ENCODE assay signal across 33 cellular contexts in genomic region chr22:48698618-48699017, GRCh38.
DNase-seq lines count a peak whose midpoint lies in the region; ATAC-seq and TF ChIP-seq lines count a peak whose summit lies in the region.
"Had no signal": no experiment of that assay in that cellular context is flagged by ENCODE, and none has a peak within 500 bp of the region (broad histone marks: within the 10 kb centered on the region; RNA-seq: fewer than 3 reads in every experiment).

No MANE protein-coding gene starts in this region.

- H3K9me3 ChIP-seq in neuronal stem cell (replicated peaks in 1 of 2; ENCODE audit: control insufficient read depth in 2 of 2, insufficient read depth in 1 of 2, low read depth in 1 of 2, low read length in 2 of 2) (peaks cover 0 to 4% of the 10 kb centered on the region in 2 donors), tibial nerve (no peaks in the 10 kb centered on the region)
- H3K9me3 ChIP-seq: A549; BLaER1; BLaER1 treated with 17β-estradiol and CSF1 and Interleukin-3, amounts not matched to agents 10 nM and 100 nM; Caco-2 had no signal

- no CpG with 5 or more reads among the region's 13 CpGs for WGBS in neuronal stem cell (ENCODE audit: extremely low coverage in 2 of 2, insufficient read length in 2 of 2, insufficient replicate concordance in 1 of 2), 2 donors
- WGBS in tibial nerve, 2 donors = 74 to 86% methylated on average over 13 of the region's 13 CpGs

- H3K27me3 ChIP-seq in neuronal stem cell (ENCODE audit: control insufficient read depth in 3 of 3, insufficient read depth in 3 of 3, low read depth in 1 of 3, low read length in 3 of 3) (peaks cover 0 to 2% (median 0%) of the 10 kb centered on the region in 3 experiments), tibial nerve (no peaks in the 10 kb centered on the region)
- H3K27me3 ChIP-seq: BE2C; BLaER1; BLaER1 treated with 17β-estradiol and CSF1 and Interleukin-3, amounts not matched to agents 10 nM and 100 nM had no signal

- H2BK120ac ChIP-seq in neuronal stem cell (ENCODE audit: low read depth, low read length) = no peak overlapping the region

- TF ChIP-seq EP300 in tibial nerve (IDR thresholded peaks at IDR 0.05) = no peak

- H3K4me1 Mint-ChIP-seq in activated T-helper 17 cell treated with anti-CD3 and anti-CD28 coated beads, Interleukin-2, amount 50 U/mL, for 72 hours = no peaks in the 10 kb centered on the region
- H3K4me1 Mint-ChIP-seq: B cell; CD4-positive, alpha-beta memory T cell; CD4-positive, CD25-positive, alpha-beta regulatory T cell; CD8-positive, alpha-beta memory T cell had no signal

- no peak overlapping the region for H3K4me3 Mint-ChIP-seq in activated T-helper 17 cell treated with anti-CD3 and anti-CD28 coated beads, Interleukin-2, amount 50 U/mL, for 72 hours
- H3K4me3 Mint-ChIP-seq: B cell; CD14-positive monocyte; CD4-positive, alpha-beta memory T cell; CD4-positive, alpha-beta T cell; CD4-positive, CD25-positive, alpha-beta regulatory T cell; CD8-positive, alpha-beta memory T cell; CD8-positive, alpha-beta T cell had no signal

- H3K27me3 Mint-ChIP-seq in activated T-helper 17 cell treated with anti-CD3 and anti-CD28 coated beads, Interleukin-2, amount 50 U/mL, for 72 hours = no peaks in the 10 kb centered on the region
- H3K27me3 Mint-ChIP-seq: B cell; CD4-positive, alpha-beta memory T cell; CD4-positive, CD25-positive, alpha-beta regulatory T cell had no signal

- no peak overlapping the region for H3K4me3 ChIP-seq in neuronal stem cell (ENCODE audit: low read length in 2 of 2)
- no peak overlapping the region for H3K4me3 ChIP-seq in tibial nerve
- H3K4me3 ChIP-seq: A549; BLaER1; BLaER1 treated with 17β-estradiol and CSF1 and Interleukin-3, amounts not matched to agents 10 nM and 100 nM had no signal

- intact Hi-C loops in left ventricle myocardium superior (cut with micrococcal nuclease) (no loop called here), left cardiac atrium (cut with DNase I) (no loop called here)

- ATAC-seq in left ventricle myocardium superior = no peak
- ATAC-seq in left cardiac atrium = no peak
- no peak for ATAC-seq in activated T-helper 17 cell treated with anti-CD3 and anti-CD28 coated beads, Interleukin-2, amount 50 U/mL, for 72 hours (replicated peaks)
- ATAC-seq: A549; CD8-positive, alpha-beta T cell had no signal

- H3K4ac ChIP-seq in neuronal stem cell (ENCODE audit: low read length) = no peak overlapping the region

- H3K27ac ChIP-seq in neuronal stem cell (replicated peaks; ENCODE audit: low read length) = no peak overlapping the region
- H3K27ac ChIP-seq in tibial nerve = peak overlapping the region in 3 of 4 donors; percentile 30 to 91 (median 88)
- H3K27ac ChIP-seq: 22Rv1; A549; BLaER1; BLaER1 treated with 17β-estradiol and CSF1 and Interleukin-3, amounts not matched to agents 10 nM and 100 nM; C4-2B had no signal

- no peak overlapping the region for H2BK5ac ChIP-seq in neuronal stem cell (ENCODE audit: low read length)

- H3K79me1 ChIP-seq in neuronal stem cell (ENCODE audit: low read depth, low read length) = peaks cover 19% of the 10 kb centered on the region

- H3K4me1 ChIP-seq in neuronal stem cell (ENCODE audit: control insufficient read depth in 2 of 2, insufficient read depth in 1 of 2, low read depth in 1 of 2, low read length in 2 of 2) = peaks cover 14 to 35% of the 10 kb centered on the region in 2 donors
- H3K4me1 ChIP-seq in tibial nerve = peaks cover 0 to 59% (median 22%) of the 10 kb centered on the region in 4 donors
- H3K4me1 ChIP-seq: A549, BE2C, Caco-2 had no signal

- H3K18ac ChIP-seq in neuronal stem cell (ENCODE audit: low read length) = peak overlapping the region; percentile 59

- H4K91ac ChIP-seq in neuronal stem cell (ENCODE audit: low read depth, low read length, poor library complexity) = no peak overlapping the region

- peak; percentile 3 for DNase-seq in left ventricle myocardium superior
- DNase-seq in left cardiac atrium = no peak
- DNase-seq in neuronal stem cell (ENCODE audit: low spot score) = no peak
- DNase-seq in tibial nerve (ENCODE audit: low spot score in 2 of 2) = no peak
- no peak for DNase-seq in NOMO-1 (lab: John Stamatoyannopoulos, UW; ENCODE audit: unreplicated experiment in 2 of 2)
- DNase-seq: 8988T; ACHN; AML-193; BE2C; C1 segment of cervical spinal cord; Caco-2; Calu3; CD4-positive, alpha-beta memory T cell; CD4-positive, alpha-beta T cell; CD4-positive, CD25-positive, alpha-beta regulatory T cell; CD8-positive, alpha-beta memory T cell; CD8-positive, alpha-beta T cell; COR-L47; DMS 273 treated with DMSO at 0.1 percent for 48 hours; DMS153; DMS53; DMS79; DMS79 treated with DMSO at 0.1 percent for 48 hours; DND-41; EL had no signal

- no peak for TF ChIP-seq CTCF in tibial nerve (IDR thresholded peaks at IDR 0.05)

- no peak overlapping the region for H4K8ac ChIP-seq in neuronal stem cell (ENCODE audit: low read depth, low read length)

- H3K9ac ChIP-seq in neuronal stem cell (ENCODE audit: low read depth, low read length, poor library complexity) = no peak overlapping the region
- H3K9ac ChIP-seq: BLaER1; BLaER1 treated with 17β-estradiol and CSF1 and Interleukin-3, amounts not matched to agents 10 nM and 100 nM had no signal

- no peak overlapping the region for H2BK15ac ChIP-seq in neuronal stem cell (ENCODE audit: low read length)

- H3K9me3 Mint-ChIP-seq in activated T-helper 17 cell treated with anti-CD3 and anti-CD28 coated beads, Interleukin-2, amount 50 U/mL, for 72 hours = no peaks in the 10 kb centered on the region
- H3K9me3 Mint-ChIP-seq: CD4-positive, alpha-beta memory T cell; CD4-positive, alpha-beta T cell; CD4-positive, CD25-positive, alpha-beta regulatory T cell; CD8-positive, alpha-beta memory T cell; CD8-positive, alpha-beta T cell had no signal

- H3K36me3 Mint-ChIP-seq in activated T-helper 17 cell treated with anti-CD3 and anti-CD28 coated beads, Interleukin-2, amount 50 U/mL, for 72 hours (ENCODE audit: low read depth) = no peaks in the 10 kb centered on the region
- H3K36me3 Mint-ChIP-seq: CD14-positive monocyte; CD4-positive, alpha-beta memory T cell; CD4-positive, CD25-positive, alpha-beta regulatory T cell; CD8-positive, alpha-beta memory T cell; CD8-positive, alpha-beta T cell had no signal

- H3K23ac ChIP-seq in neuronal stem cell (ENCODE audit: low read depth, low read length, poor library complexity) = peak overlapping the region; percentile 17

- H3K36me3 ChIP-seq in neuronal stem cell (replicated peaks in 1 of 2; ENCODE audit: control insufficient read depth in 2 of 2, insufficient read depth in 2 of 2, low read length in 2 of 2) = peaks cover 0 to 4% of the 10 kb centered on the region in 2 donors
- H3K36me3 ChIP-seq in tibial nerve = no peaks in the 10 kb centered on the region
- H3K36me3 ChIP-seq: BE2C; BLaER1; BLaER1 treated with 17β-estradiol and CSF1 and Interleukin-3, amounts not matched to agents 10 nM and 100 nM had no signal

- no peak overlapping the region for H2AFZ ChIP-seq in neuronal stem cell (ENCODE audit: low read length)

- no peak overlapping the region for H2AK5ac ChIP-seq in neuronal stem cell (ENCODE audit: low read depth, low read length)

- no peak overlapping the region for H3K4me2 ChIP-seq in neuronal stem cell (ENCODE audit: insufficient read depth, low read length, poor library complexity, severe bottlenecking)
- H3K4me2 ChIP-seq: A549; BLaER1; BLaER1 treated with 17β-estradiol and CSF1 and Interleukin-3, amounts not matched to agents 10 nM and 100 nM had no signal

- no peak for TF ChIP-seq POLR2A in tibial nerve (IDR thresholded peaks at IDR 0.05)

- H3K14ac ChIP-seq in neuronal stem cell (ENCODE audit: low read length) = peak overlapping the region; percentile 31

- no peak overlapping the region for H3K27ac Mint-ChIP-seq in activated T-helper 17 cell treated with anti-CD3 and anti-CD28 coated beads, Interleukin-2, amount 50 U/mL, for 72 hours
- H3K27ac Mint-ChIP-seq: B cell; CD14-positive monocyte; CD4-positive, alpha-beta memory T cell; CD4-positive, alpha-beta T cell; CD4-positive, CD25-positive, alpha-beta regulatory T cell; CD8-positive, alpha-beta memory T cell; CD8-positive, alpha-beta T cell had no signal

- no peak overlapping the region for H2BK12ac ChIP-seq in neuronal stem cell (ENCODE audit: low read length)
